ENCODE assay signal across 3 cellular contexts in genomic region chr16:89016561-89016960, GRCh38. TPM values are rescaled to one million over a fixed set of nuclear protein-coding genes. Genes with fewer than 3 reads are reported as not detected.
"Had no signal": no experiment of that assay in that cellular context is flagged by ENCODE, and none has a peak within 500 bp of the region (broad histone marks: within the 10 kb centered on the region; RNA-seq: fewer than 3 reads in every experiment).

No MANE protein-coding gene starts in this region.

RNA-seq across cellular contexts. Expression of gene CBFA2T3, which starts 39.6 kb away (rescaled TPM):
- total RNA-seq: lung microvascular endothelial cell, osteoblast, smooth muscle cell had no signal
